24 cellular contexts compared by ENCODE assay signal in genomic region chr2:57920342-57920939, GRCh38.
"Had no signal": no experiment of that assay in that cellular context is flagged by ENCODE, and none has a peak within 500 bp of the region (broad histone marks: within the 10 kb centered on the region; RNA-seq: fewer than 3 reads in every experiment).

No MANE protein-coding gene starts in this region.

- H3K9me3 ChIP-seq: thyroid gland had no signal

- H3K36me3 ChIP-seq: left lung, spleen, thyroid gland had no signal

- ATAC-seq: activated CD4-positive, alpha-beta T cell treated with anti-CD3 and anti-CD28 coated beads for 36 hours; foreskin keratinocyte; left lung; stimulated activated memory B cell treated with anti-CD40 and anti-IgM and Interleukin-4, amounts not matched to agents 10 μg/mL and 1 μg/mL and 100 μg/mL, for 72 hours; WTC11 had no signal

- H3K36me3 Mint-ChIP-seq: activated naive CD8-positive, alpha-beta T cell treated with anti-CD3 and anti-CD28 coated beads, Interleukin-2, amount 10 ng/mL, durations not matched to agents 7 days and 5 days; brain; WTC11 had no signal

- H3K4me1 Mint-ChIP-seq: activated naive CD8-positive, alpha-beta T cell treated with anti-CD3 and anti-CD28 coated beads, Interleukin-2, amount 10 ng/mL, durations not matched to agents 7 days and 5 days; nephron progenitor cell; WTC11 had no signal

- H3K27me3 ChIP-seq: left lung, spleen, thyroid gland had no signal

- FAIRE-seq: colon, keratinocyte, TTC549 had no signal

- H3K27me3 Mint-ChIP-seq: stimulated activated memory B cell treated with anti-CD40 and anti-IgM and Interleukin-4, amounts not matched to agents 10 μg/mL and 1 μg/mL and 100 μg/mL, for 72 hours had no signal

- DNase-seq: activated CD4-positive, alpha-beta T cell treated with anti-CD3 and anti-CD28 coated beads for 36 hours; activated CD4-positive, alpha-beta T cell treated with anti-CD3 and anti-CD28 coated beads, Interleukin-2, amount 50 U/mL, for 48 hours; activated naive CD4-positive, alpha-beta T cell; activated naive CD8-positive, alpha-beta T cell treated with anti-CD3 and anti-CD28 coated beads, Interleukin-2, amount 10 ng/mL, durations not matched to agents 7 days and 5 days; activated T-cell treated with anti-CD3 and anti-CD28 coated beads for 4 hours; endodermal cell; foreskin keratinocyte; glutamatergic neuron; hypothalamus; left lung; midbrain; nephron progenitor cell; nucleus accumbens; posterior cingulate gyrus; spleen; stimulated activated CD4-positive, alpha-beta T cell treated with anti-CD3 and anti-CD28 coated beads, Interleukin-4, amount 100 ng/mL, for 4 hours; thyroid gland had no signal

- H3K27ac Mint-ChIP-seq: activated CD4-positive, alpha-beta T cell treated with anti-CD3 and anti-CD28 coated beads for 36 hours; activated naive CD8-positive, alpha-beta T cell treated with anti-CD3 and anti-CD28 coated beads, Interleukin-2, amount 10 ng/mL, durations not matched to agents 7 days and 5 days; endodermal cell; nephron progenitor cell; stimulated activated memory B cell treated with anti-CD40 and anti-IgM and Interleukin-4, amounts not matched to agents 10 μg/mL and 1 μg/mL and 100 μg/mL, for 72 hours; T-helper 2 cell treated with Interferon-gamma antibody and Interleukin-4, amounts not matched to agents 5 μg/mL and 100 μg/mL, for 36 hours; WTC11 had no signal

- H3K4me3 ChIP-seq: left lung, spleen, thyroid gland had no signal

- H3K4me1 ChIP-seq: foreskin keratinocyte, left lung, spleen, thyroid gland had no signal

- H3K4me3 Mint-ChIP-seq: activated CD4-positive, alpha-beta T cell treated with anti-CD3 and anti-CD28 coated beads for 36 hours; activated naive CD8-positive, alpha-beta T cell treated with anti-CD3 and anti-CD28 coated beads, Interleukin-2, amount 10 ng/mL, durations not matched to agents 7 days and 5 days; brain; endodermal cell; nephron progenitor cell; stimulated activated memory B cell treated with anti-CD40 and anti-IgM and Interleukin-4, amounts not matched to agents 10 μg/mL and 1 μg/mL and 100 μg/mL, for 72 hours; T-helper 2 cell treated with Interferon-gamma antibody and Interleukin-4, amounts not matched to agents 5 μg/mL and 100 μg/mL, for 36 hours; WTC11 had no signal

- H3K27ac ChIP-seq: foreskin keratinocyte, left lung, spleen, thyroid gland had no signal

- H3K9me3 Mint-ChIP-seq: endodermal cell; nephron progenitor cell; T-helper 2 cell treated with Interferon-gamma antibody and Interleukin-4, amounts not matched to agents 5 μg/mL and 100 μg/mL, for 36 hours; WTC11 had no signal
